8 cellular contexts compared by ENCODE assay signal in genomic region chr14:55271572-55272414, GRCh38. TPM values are rescaled to one million over a fixed set of nuclear protein-coding genes. Genes with fewer than 3 reads are reported as not detected.
DNase-seq lines count a peak whose midpoint lies in the region; ATAC-seq and TF ChIP-seq lines count a peak whose summit lies in the region.

No MANE protein-coding gene starts in this region.

- H3K27me3 Mint-ChIP-seq in CD4-positive, alpha-beta T cell = no peaks in the 10 kb centered on the region
- no peaks in the 10 kb centered on the region for H3K27me3 Mint-ChIP-seq in activated CD8-positive, alpha-beta memory T cell treated with anti-CD3 and anti-CD28 coated beads, Interleukin-2, amount 10 ng/mL, durations not matched to agents 7 days and 5 days
- H3K27me3 Mint-ChIP-seq in endodermal cell (ENCODE audit: insufficient read depth) = no peaks in the 10 kb centered on the region

- POLR2A ChIA-PET in CD4-positive, alpha-beta T cell (lab: Charles Lee) = interaction anchor here (0.9 to 3.9 kb wide), 10 partner anchors 23 to 378 kb away, joined by 3 to 42 read pairs (median 4); partner anchors contain the start of gene MAPK1IP1L

- H3K4me1 Mint-ChIP-seq in CD4-positive, alpha-beta T cell (ENCODE audit: low read depth) = peaks cover 55% of the 10 kb centered on the region
- peaks cover 44% of the 10 kb centered on the region for H3K4me1 Mint-ChIP-seq in activated CD8-positive, alpha-beta memory T cell treated with anti-CD3 and anti-CD28 coated beads, Interleukin-2, amount 10 ng/mL, durations not matched to agents 7 days and 5 days
- peaks cover 40% of the 10 kb centered on the region for H3K4me1 Mint-ChIP-seq in endodermal cell

- peak overlapping the region; percentile 55 for H3K27ac ChIP-seq in CD4-positive, alpha-beta T cell (ENCODE audit: low read depth, low read length)
- H3K27ac ChIP-seq in endodermal cell (ENCODE audit: low read depth, low read length) (peak overlapping the region; percentile 54), mesodermal cell (ENCODE audit: low read depth, low read length, severe bottlenecking) (peak overlapping the region; percentile 88)

- H3K9me3 Mint-ChIP-seq in CD4-positive, alpha-beta T cell = no peaks in the 10 kb centered on the region
- H3K9me3 Mint-ChIP-seq in activated CD8-positive, alpha-beta memory T cell treated with anti-CD3 and anti-CD28 coated beads, Interleukin-2, amount 10 ng/mL, durations not matched to agents 7 days and 5 days (ENCODE audit: low read depth) = no peaks in the 10 kb centered on the region
- peaks cover 16% of the 10 kb centered on the region for H3K9me3 Mint-ChIP-seq in endodermal cell

- CTCF ChIA-PET in CD4-positive, alpha-beta T cell (lab: Charles Lee) = interaction anchor here (0.6 to 3.5 kb wide), 9 partner anchors 26 to 220 kb away, joined by 3 to 49 read pairs (median 4); no protein-coding TSS in a partner anchor
- CTCF ChIA-PET in activated CD8-positive, alpha-beta memory T cell treated with anti-CD3 and anti-CD28 coated beads, Interleukin-2, amount 10 ng/mL, durations not matched to agents 7 days and 5 days (lab: Charles Lee) = interaction anchor here (0.7 to 6.9 kb wide), 15 partner anchors 13 to 499 kb away, joined by 3 to 100 read pairs (median 6); no protein-coding TSS in a partner anchor

- H3K27ac Mint-ChIP-seq in CD4-positive, alpha-beta T cell = peak overlapping the region; percentile 94
- H3K27ac Mint-ChIP-seq in activated CD8-positive, alpha-beta memory T cell treated with anti-CD3 and anti-CD28 coated beads, Interleukin-2, amount 10 ng/mL, durations not matched to agents 7 days and 5 days = peak overlapping the region; percentile 94
- peak overlapping the region; percentile 95 for H3K27ac Mint-ChIP-seq in endodermal cell

- H3K4me3 Mint-ChIP-seq in CD4-positive, alpha-beta T cell = peak overlapping the region; percentile 96
- H3K4me3 Mint-ChIP-seq in activated CD8-positive, alpha-beta memory T cell treated with anti-CD3 and anti-CD28 coated beads, Interleukin-2, amount 10 ng/mL, durations not matched to agents 7 days and 5 days = peak overlapping the region; percentile 90
- H3K4me3 Mint-ChIP-seq in endodermal cell = peak overlapping the region; percentile 87

- no peaks in the 10 kb centered on the region for H3K9me3 ChIP-seq in CD4-positive, alpha-beta T cell (ENCODE audit: control insufficient read depth, low read length)
- H3K9me3 ChIP-seq in endodermal cell (ENCODE audit: control insufficient read depth, low read length) = peaks cover 16% of the 10 kb centered on the region
- no peaks in the 10 kb centered on the region for H3K9me3 ChIP-seq in mesodermal cell (ENCODE audit: control insufficient read depth, low read length)

- H3K36me3 Mint-ChIP-seq in CD4-positive, alpha-beta T cell (ENCODE audit: low read depth) = peaks cover 5% of the 10 kb centered on the region
- peaks cover 1% of the 10 kb centered on the region for H3K36me3 Mint-ChIP-seq in activated CD8-positive, alpha-beta memory T cell treated with anti-CD3 and anti-CD28 coated beads, Interleukin-2, amount 10 ng/mL, durations not matched to agents 7 days and 5 days
- H3K36me3 Mint-ChIP-seq in endodermal cell (ENCODE audit: low read depth) = peaks cover 11% of the 10 kb centered on the region

- H3K9ac ChIP-seq in endodermal cell (ENCODE audit: extremely low read depth, low read length, poor library complexity, severe bottlenecking) = peak overlapping the region; percentile 93

- ATAC-seq in CD4-positive, alpha-beta T cell (ENCODE audit: poor library complexity) = peak; percentile 36
- ATAC-seq in GM19351 (IDR thresholded peaks at IDR 0.05; ENCODE audit: unreplicated experiment) (peak; percentile 48), HG03460 (IDR thresholded peaks at IDR 0.05; ENCODE audit: unreplicated experiment) (peak; percentile 48)
- ATAC-seq in activated CD8-positive, alpha-beta memory T cell treated with anti-CD3 and anti-CD28 coated beads, Interleukin-2, amount 10 ng/mL, durations not matched to agents 7 days and 5 days = peak; percentile 52

- WGBS in endodermal cell (ENCODE audit: insufficient coverage in 1 of 2, insufficient read length in 1 of 2), 2 experiments = 1 to 5% methylated on average over 29 to 79 of the region's 82 CpGs
- 0 to 3% methylated on average over 47 to 70 of the region's 82 CpGs for WGBS in mesodermal cell (ENCODE audit: insufficient coverage in 2 of 2), 2 experiments

- H3K4me3 ChIP-seq in endodermal cell (ENCODE audit: low read length) = peak overlapping the region; percentile 96
- peak overlapping the region; percentile 88 for H3K4me3 ChIP-seq in mesodermal cell (ENCODE audit: extremely low read depth, insufficient read depth, low read length, poor library complexity, severe bottlenecking)

- H3K36me3 ChIP-seq in endodermal cell (ENCODE audit: control insufficient read depth, insufficient read depth, low read length) (peaks cover 12% of the 10 kb centered on the region), mesodermal cell (ENCODE audit: control insufficient read depth, insufficient read depth, low read length) (no peaks in the 10 kb centered on the region)

- intact Hi-C loops in CD4-positive, alpha-beta T cell (cut with DNase I, micrococcal nuclease) = loop anchor here (1.0 to 5.0 kb wide), 8 partner anchors 65 to 874 kb away; partner anchors contain the start of genes CDKN3 (in 1 of the 2), CGRRF1 (in 1 of the 2) and KTN1 (in 1 of the 2)

- H3K4me1 ChIP-seq in endodermal cell (ENCODE audit: control insufficient read depth, insufficient read depth, low read length) = no peaks in the 10 kb centered on the region
- peaks cover 29% of the 10 kb centered on the region for H3K4me1 ChIP-seq in mesodermal cell (ENCODE audit: control insufficient read depth, insufficient read depth, low read length, poor library complexity, severe bottlenecking)

- no peak for TF ChIP-seq CTCF in CD4-positive, alpha-beta T cell (IDR thresholded peaks at IDR 0.05)
- no peak for TF ChIP-seq CTCF in endodermal cell (conservative IDR thresholded peaks at IDR 0.05)

- peak; percentile 5 to 52 (median 29) for DNase-seq in CD4-positive, alpha-beta T cell
- DNase-seq in NOMO-1 treated with DMSO at 0.1 percent for 48 hours (lab: John Stamatoyannopoulos, UW; ENCODE audit: unreplicated experiment) (peak; percentile 90), endodermal cell (peak; percentile 82)
- peak; percentile 84 for DNase-seq in activated CD8-positive, alpha-beta memory T cell treated with anti-CD3 and anti-CD28 coated beads, Interleukin-2, amount 10 ng/mL, durations not matched to agents 7 days and 5 days
- DNase-seq in stimulated activated CD8-positive, alpha-beta memory T cell treated with anti-CD3 and anti-CD28 coated beads, Interleukin-15, amount 100 ng/mL, for 4 hours (ENCODE audit: low read depth in 2 of 2) = peak; percentile 27 to 30

- no peaks in the 10 kb centered on the region for H3K27me3 ChIP-seq in CD4-positive, alpha-beta T cell (ENCODE audit: control insufficient read depth, insufficient read depth, low read length)
- H3K27me3 ChIP-seq in endodermal cell (ENCODE audit: control insufficient read depth, insufficient read depth, low read length, poor library complexity, severe bottlenecking) = no peaks in the 10 kb centered on the region

RNA-seq across cellular contexts. Expression of gene FBXO34, which starts 0.6 kb away (rescaled TPM):
- total RNA-seq in CD4-positive, alpha-beta T cell = 10 to 100 TPM; 28.3 to 29.7 TPM
- total RNA-seq in activated CD8-positive, alpha-beta memory T cell treated with anti-CD3 and anti-CD28 coated beads, Interleukin-2, amount 10 ng/mL, durations not matched to agents 7 days and 5 days = 10 to 100 TPM; 18.6 to 22.1 TPM
- total RNA-seq in endodermal cell = 10 to 100 TPM; 44.1 to 51.6 TPM
- 17.3 TPM for polyA plus RNA-seq in endodermal cell (2013, experiment 1 of 2)
- 19.2 TPM for polyA plus RNA-seq in endodermal cell (2013, experiment 2 of 2)
- polyA plus RNA-seq in mesodermal cell (2013, experiment 1 of 2) = 14.2 TPM
- 14.0 TPM for polyA plus RNA-seq in mesodermal cell (2013, experiment 2 of 2)

Comparison
In these comparisons a context has a peak if more than half of its experiments do, and no peak if none do; other contexts are left out.
1. Peak in every context shown above with its lines: DNase-seq, ATAC-seq, H3K4me3 ChIP-seq and H3K27ac ChIP-seq.
2. DNase-seq: peak in every context shown above with its lines; median percentile 90 in NOMO-1 treated with DMSO at 0.1 percent for 48 hours; 84 in activated CD8-positive, alpha-beta memory T cell treated with anti-CD3 and anti-CD28 coated beads, Interleukin-2, amount 10 ng/mL, durations not matched to agents 7 days and 5 days; 82 in endodermal cell; 29 in CD4-positive, alpha-beta T cell; 28 in stimulated activated CD8-positive, alpha-beta memory T cell treated with anti-CD3 and anti-CD28 coated beads, Interleukin-15, amount 100 ng/mL, for 4 hours.